ENCODE assay signal across 9 cellular contexts in the genomic region with DNA sequence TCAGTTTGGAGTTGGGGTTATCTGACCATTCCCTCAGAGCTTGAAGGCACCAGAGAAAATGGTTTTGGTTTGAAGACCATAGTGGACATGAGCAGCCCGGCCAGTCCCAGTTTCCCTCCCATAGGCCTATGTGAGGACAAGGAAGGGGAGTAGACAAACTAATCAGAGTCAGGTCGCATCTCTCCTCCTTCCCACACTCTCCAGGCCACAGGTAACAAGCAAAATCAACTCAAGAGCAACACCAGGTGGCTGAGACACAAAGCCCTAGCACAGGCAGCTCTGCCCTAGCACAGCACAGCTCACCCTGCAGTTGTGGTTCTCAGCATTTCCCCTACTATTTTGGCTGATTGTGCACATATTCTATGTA. TPM values are rescaled to one million over a fixed set of nuclear protein-coding genes. Genes with fewer than 3 reads are reported as not detected.
DNase-seq lines count a peak whose midpoint lies in the region; ATAC-seq lines count a peak whose summit lies in the region.
"Had no signal": no experiment of that assay in that cellular context is flagged by ENCODE, and none has a peak within 500 bp of the region (broad histone marks: within the 10 kb centered on the region; RNA-seq: fewer than 3 reads in every experiment).

No MANE protein-coding gene starts in this region.

- ATAC-seq in GM19328 (IDR thresholded peaks at IDR 0.05; ENCODE audit: unreplicated experiment) (peak; percentile 36), HG03095 (IDR thresholded peaks at IDR 0.05; ENCODE audit: unreplicated experiment) (peak; percentile 41)
- ATAC-seq in naive thymus-derived CD4-positive, alpha-beta T cell = peak; percentile 82

- no peaks in the 10 kb centered on the region for H3K9me3 ChIP-seq in naive thymus-derived CD4-positive, alpha-beta T cell (ENCODE audit: control insufficient read depth in 2 of 3, low read length in 3 of 3)

- peaks cover 94% of the 10 kb centered on the region for H3K36me3 Mint-ChIP-seq in activated CD4-positive, alpha-beta T cell treated with anti-CD3 and anti-CD28 coated beads, Interleukin-2, amount 10 ng/mL, durations not matched to agents 7 days and 5 days (ENCODE audit: low read depth)
- H3K36me3 Mint-ChIP-seq in naive thymus-derived CD4-positive, alpha-beta T cell = peaks cover 20 to 84% (median 37%) of the 10 kb centered on the region in 5 donors

- intact Hi-C loops in naive thymus-derived CD4-positive, alpha-beta T cell (cut with micrococcal nuclease) = loop anchor here (1.0 to 2.0 kb wide), 10 partner anchors 8 to 660 kb away; a partner anchor contains a TSS

- no peaks in the 10 kb centered on the region for H3K27me3 Mint-ChIP-seq in activated CD4-positive, alpha-beta T cell treated with anti-CD3 and anti-CD28 coated beads, Interleukin-2, amount 10 ng/mL, durations not matched to agents 7 days and 5 days
- no peaks in the 10 kb centered on the region for H3K27me3 Mint-ChIP-seq in naive thymus-derived CD4-positive, alpha-beta T cell

- no peaks in the 10 kb centered on the region for H3K27me3 ChIP-seq in naive thymus-derived CD4-positive, alpha-beta T cell (ENCODE audit: control insufficient read depth in 2 of 2, insufficient read depth in 2 of 2, low read length in 2 of 2)

- CTCF ChIA-PET in activated CD4-positive, alpha-beta T cell treated with anti-CD3 and anti-CD28 coated beads, Interleukin-2, amount 10 ng/mL, durations not matched to agents 7 days and 5 days (lab: Charles Lee) = interaction anchor here (0.7 to 4.6 kb wide), 19 partner anchors 7 to 94 kb away, joined by 3 to 26 read pairs (median 4); a partner anchor contains a TSS
- CTCF ChIA-PET in naive thymus-derived CD4-positive, alpha-beta T cell (lab: Charles Lee) = interaction anchor here (0.6 to 9.9 kb wide), 16 partner anchors 9 to 172 kb away, joined by 3 to 257 read pairs (median 5); a partner anchor contains a TSS

- H3K36me3 ChIP-seq in naive thymus-derived CD4-positive, alpha-beta T cell (ENCODE audit: control insufficient read depth in 2 of 3, insufficient read depth in 3 of 3, low read length in 3 of 3) = peaks cover 35 to 48% (median 41%) of the 10 kb centered on the region in 3 experiments

- H3K4me1 Mint-ChIP-seq in activated CD4-positive, alpha-beta T cell treated with anti-CD3 and anti-CD28 coated beads, Interleukin-2, amount 10 ng/mL, durations not matched to agents 7 days and 5 days = peaks cover 85% of the 10 kb centered on the region
- H3K4me1 Mint-ChIP-seq in naive thymus-derived CD4-positive, alpha-beta T cell = peaks cover 55 to 100% (median 87%) of the 10 kb centered on the region in 7 donors

- peak overlapping the region; percentile 64 for H3K4me3 ChIP-seq in naive thymus-derived CD4-positive, alpha-beta T cell (ENCODE audit: low read length)
- H3K4me3 ChIP-seq: SK-N-MC had no signal

- H3K27ac Mint-ChIP-seq in activated CD4-positive, alpha-beta T cell treated with anti-CD3 and anti-CD28 coated beads, Interleukin-2, amount 10 ng/mL, durations not matched to agents 7 days and 5 days = peak overlapping the region; percentile 84
- H3K27ac Mint-ChIP-seq in naive thymus-derived CD4-positive, alpha-beta T cell = peak overlapping the region; percentile 91 to 100 (median 95)

- peak overlapping the region; percentile 93 for H3K4me3 Mint-ChIP-seq in activated CD4-positive, alpha-beta T cell treated with anti-CD3 and anti-CD28 coated beads, Interleukin-2, amount 10 ng/mL, durations not matched to agents 7 days and 5 days
- peak overlapping the region; percentile 80 to 100 (median 88) for H3K4me3 Mint-ChIP-seq in naive thymus-derived CD4-positive, alpha-beta T cell

- DNase-seq in activated CD4-positive, alpha-beta T cell treated with anti-CD3 and anti-CD28 coated beads, Interleukin-2, amount 10 ng/mL, durations not matched to agents 7 days and 5 days = peak; percentile 84
- peak in 7 of 9 donors; percentile 65 to 83 (median 75) for DNase-seq in naive thymus-derived CD4-positive, alpha-beta T cell
- DNase-seq in LoVo (ENCODE audit: low spot score) (no peak), iPS-NIHi7 (ENCODE audit: extremely low spot score) (no peak), germinal center (ENCODE audit: low spot score) (no peak), medulla oblongata (ENCODE audit: extremely low spot score) (no peak)

- POLR2A ChIA-PET in activated CD4-positive, alpha-beta T cell treated with anti-CD3 and anti-CD28 coated beads, Interleukin-2, amount 10 ng/mL, durations not matched to agents 7 days and 5 days (lab: Charles Lee) = interaction anchor here (0.6 to 10.3 kb wide), 10 partner anchors 10 to 1420 kb away, joined by 3 to 244 read pairs (median 6); a partner anchor contains a TSS
- POLR2A ChIA-PET in naive thymus-derived CD4-positive, alpha-beta T cell (lab: Charles Lee) = interaction anchor here (0.6 to 19.0 kb wide), 14 partner anchors 10 to 713 kb away, joined by 3 to 792 read pairs (median 4); a partner anchor contains a TSS

- H3K27ac ChIP-seq in naive thymus-derived CD4-positive, alpha-beta T cell (ENCODE audit: low read depth, low read length) = peak overlapping the region; percentile 98
- H3K27ac ChIP-seq: SK-N-MC had no signal

- H3K4me1 ChIP-seq in naive thymus-derived CD4-positive, alpha-beta T cell (ENCODE audit: control insufficient read depth in 2 of 2, insufficient read depth in 2 of 2, low read length in 2 of 2) = peaks cover 66 to 74% of the 10 kb centered on the region in 2 donors

- H3K9me3 Mint-ChIP-seq in activated CD4-positive, alpha-beta T cell treated with anti-CD3 and anti-CD28 coated beads, Interleukin-2, amount 10 ng/mL, durations not matched to agents 7 days and 5 days = no peaks in the 10 kb centered on the region
- H3K9me3 Mint-ChIP-seq in naive thymus-derived CD4-positive, alpha-beta T cell = peaks cover 0 to 2% (median 0%) of the 10 kb centered on the region in 11 donors

RNA-seq across cellular contexts. Expression of a gene that starts 7.2 kb away (rescaled TPM):
- 10 to 100 TPM; 66.1 to 69.0 TPM for total RNA-seq in activated CD4-positive, alpha-beta T cell treated with anti-CD3 and anti-CD28 coated beads, Interleukin-2, amount 10 ng/mL, durations not matched to agents 7 days and 5 days
- 10 to 100 TPM; 36.0 to 75.6 (median 62.3) TPM for total RNA-seq in naive thymus-derived CD4-positive, alpha-beta T cell
- polyA plus RNA-seq in naive thymus-derived CD4-positive, alpha-beta T cell = 10 to 100 TPM; 69.4 to 91.7 TPM

RNA-seq across cellular contexts. Expression of a gene that starts 16.2 kb away (rescaled TPM):
- 10 to 100 TPM; 44.1 to 57.5 TPM for total RNA-seq in activated CD4-positive, alpha-beta T cell treated with anti-CD3 and anti-CD28 coated beads, Interleukin-2, amount 10 ng/mL, durations not matched to agents 7 days and 5 days
- 10 to 100 TPM; 11.2 to 62.5 (median 20.5) TPM for total RNA-seq in naive thymus-derived CD4-positive, alpha-beta T cell
- 1 to 10 TPM in 1 of 2 donors, under 1 TPM in 1; 0.20 to 1.5 TPM for polyA plus RNA-seq in naive thymus-derived CD4-positive, alpha-beta T cell

Comparison
In these comparisons a context has a peak if more than half of its experiments do, and no peak if none do; other contexts are left out.
1. DNase-seq: peak in activated CD4-positive, alpha-beta T cell treated with anti-CD3 and anti-CD28 coated beads, Interleukin-2, amount 10 ng/mL, durations not matched to agents 7 days and 5 days (single experiment) and naive thymus-derived CD4-positive, alpha-beta T cell (7 of 9); none in LoVo (single experiment), iPS-NIHi7 (single experiment), germinal center (single experiment) and medulla oblongata (single experiment).
2. Peak in every context shown above with its lines, with median percentiles within 50 percentile points of each other: ATAC-seq.